ENCODE assay signal across 8 cellular contexts in genomic region chr17:17303010-17303846, GRCh38. TPM values are rescaled to one million over a fixed set of nuclear protein-coding genes. Genes with fewer than 3 reads are reported as not detected.
DNase-seq lines count a peak whose midpoint lies in the region; ATAC-seq and TF ChIP-seq lines count a peak whose summit lies in the region.

Gene NT5M, plus strand, starts transcription at chr17:17303373. Its CDS starts 178 bp downstream, at chr17:17303551.

- no peaks in the 10 kb centered on the region for H3K36me3 ChIP-seq in ectodermal cell (ENCODE audit: control insufficient read depth, insufficient read depth, low read length)
- no peaks in the 10 kb centered on the region for H3K36me3 ChIP-seq in lung (ENCODE audit: control insufficient read depth in 2 of 2, insufficient read depth in 2 of 2, low read length in 2 of 2)

- peak; percentile 34 for DNase-seq in NK-92 treated with Interleukin-12 subunit alpha and Interleukin-12 subunit beta, amount 100 ng/mL, for 24 hours (lab: John Stamatoyannopoulos, UW)
- DNase-seq in NK-92 (lab: John Stamatoyannopoulos, UW; ENCODE audit: unreplicated experiment) (no peak), NCI-H526 (lab: John Stamatoyannopoulos, UW) (peak; percentile 49 to 90), lung (ENCODE audit: low spot score) (peak; percentile 71)
- DNase-seq in activated CD4-positive, alpha-beta T cell treated with anti-CD3 and anti-CD28 coated beads, Interleukin-2, amount 50 U/mL, for 4 hours, result peak; percentile 42 to 51
- DNase-seq in stimulated activated CD4-positive, alpha-beta T cell treated with anti-CD3 and anti-CD28 coated beads, Interleukin-4, amount 100 ng/mL, for 48 hours (ENCODE audit: low read depth in 2 of 2), result peak; percentile 61 to 75

- no peak for TF ChIP-seq CTCF in lung (IDR thresholded peaks at IDR 0.05; ENCODE audit: control extremely low read depth, extremely low read depth)

- WGBS in ectodermal cell, 2 experiments, result 1% methylated on average over 107 of the region's 107 CpGs
- WGBS in lung, 2 donors, result 0 to 1% methylated on average over 66 to 107 of the region's 107 CpGs

- H3K9me3 ChIP-seq in ectodermal cell (ENCODE audit: control insufficient read depth, low read length) (no peaks in the 10 kb centered on the region), lung (ENCODE audit: control insufficient read depth in 2 of 2, insufficient read depth in 1 of 2, low read length in 1 of 2) (no peaks in the 10 kb centered on the region)

- H3K27ac ChIP-seq in ectodermal cell (ENCODE audit: insufficient read depth, low read depth, low read length, poor library complexity, severe bottlenecking) (no peak within 1 kb of the TSS), lung (ENCODE audit: low read depth in 1 of 2, low read length in 1 of 2) (peak within 1 kb of the TSS; percentile 74 to 85)

- no peaks in the 10 kb centered on the region for H3K4me1 ChIP-seq in ectodermal cell (ENCODE audit: control insufficient read depth, insufficient read depth, low read length)
- peaks cover 1 to 4% of the 10 kb centered on the region in 2 donors for H3K4me1 ChIP-seq in lung (ENCODE audit: control insufficient read depth in 2 of 2, insufficient read depth in 2 of 2, low read length in 2 of 2)

- peak; percentile 57 for ATAC-seq in HG03135 (IDR thresholded peaks at IDR 0.05; ENCODE audit: unreplicated experiment)
- peak; percentile 79 for ATAC-seq in lung (ENCODE audit: insufficient read depth, low FRiP score)

- H3K4me3 ChIP-seq in ectodermal cell (ENCODE audit: insufficient read depth, low read depth, low read length), result peak within 1 kb of the TSS; percentile 53
- H3K4me3 ChIP-seq in lung, result peak within 1 kb of the TSS; percentile 71

- peaks cover 16% of the 10 kb centered on the region for H3K27me3 ChIP-seq in ectodermal cell (ENCODE audit: control insufficient read depth, insufficient read depth, low read length, poor library complexity, severe bottlenecking)
- H3K27me3 ChIP-seq in lung (ENCODE audit: control insufficient read depth, insufficient read depth), result no peaks in the 10 kb centered on the region

RNA-seq across cellular contexts. Expression of gene NT5M, which starts in this region (rescaled TPM):
- 8.1 TPM for polyA plus RNA-seq in ectodermal cell (2013, experiment 1 of 4)
- polyA plus RNA-seq in ectodermal cell (2013, experiment 2 of 4), result 6.8 TPM
- 8.3 TPM for polyA plus RNA-seq in ectodermal cell (2013, experiment 3 of 4)
- polyA plus RNA-seq in ectodermal cell (2013, experiment 4 of 4), result 6.9 TPM
- 1 to 10 TPM; 2.1 to 2.8 TPM for total RNA-seq in lung
- 1 to 10 TPM; 1.7 to 2.1 TPM for polyA plus RNA-seq in lung
